Comparison of ENCODE assay signal across 8 cellular contexts in the genomic region with DNA sequence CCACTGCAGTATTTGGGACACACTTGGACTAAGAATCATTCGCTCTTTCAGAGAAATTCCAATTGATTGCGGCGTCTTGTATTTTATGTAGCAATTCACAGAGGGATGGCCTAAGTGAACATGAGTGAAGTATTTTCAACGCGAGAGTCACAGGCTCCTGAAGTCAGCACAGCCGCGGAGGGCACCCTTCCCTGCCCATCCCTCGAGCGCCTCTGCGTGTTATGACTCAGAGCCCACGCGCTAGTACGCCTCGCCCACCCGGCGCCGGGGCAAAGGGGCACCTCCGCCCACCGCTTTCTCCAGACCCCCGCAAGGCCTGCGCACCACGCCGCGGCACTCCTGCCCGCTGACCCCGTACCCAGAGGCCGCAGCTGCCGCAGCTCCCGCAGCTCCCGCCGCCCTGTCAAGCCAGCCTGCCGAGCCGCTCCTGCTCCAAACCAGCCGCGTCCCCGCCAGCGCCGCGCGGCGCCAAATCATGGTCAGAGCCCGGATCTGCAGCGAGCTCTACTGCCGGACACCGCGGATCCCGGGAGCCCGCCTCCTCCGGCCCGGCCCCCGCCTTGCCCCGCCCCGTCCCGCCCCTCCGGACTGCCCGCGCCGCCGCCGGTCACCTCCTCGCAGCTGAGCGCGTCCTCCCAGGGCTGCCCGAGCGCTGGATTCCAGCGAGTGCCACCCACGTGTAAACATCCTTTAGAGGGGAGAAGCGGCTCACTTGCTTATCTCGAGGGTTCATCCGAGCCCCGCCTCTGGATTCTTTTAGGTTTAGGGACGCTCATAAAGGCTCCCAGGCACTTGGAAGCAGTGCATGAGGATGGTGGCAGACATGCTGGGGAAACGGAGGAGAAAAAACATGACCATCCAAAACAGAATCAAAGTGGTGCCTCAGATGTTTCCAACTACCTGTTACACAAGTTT. TPM values are rescaled to one million over a fixed set of nuclear protein-coding genes. Genes with fewer than 3 reads are reported as not detected.
DNase-seq lines count a peak whose midpoint lies in the region; ATAC-seq and TF ChIP-seq lines count a peak whose summit lies in the region.

GLRX2 (minus strand) TSS at position 509 of the 915 bp plus-strand sequence; CDS start at position 477, 32 bp downstream.

- H3K27me3 Mint-ChIP-seq in activated T-helper 2 cell treated with anti-CD3 and anti-CD28 coated beads, Interferon-gamma antibody, Interleukin-2, Interleukin-4, amounts not matched to agents 10 μg/mL and 5 μg/mL and 100 μg/mL, durations not matched to agents 14 hours and 24 hours and 36 hours (ENCODE audit: low read depth), result peaks cover 5% of the 10 kb centered on the region
- H3K27me3 Mint-ChIP-seq in natural killer cell treated with Interleukin-12 subunit alpha and Interleukin-12 subunit beta and Interleukin-15 and Interleukin-18, amount 100 ng/mL, for 72 hours, result no peaks in the 10 kb centered on the region

- DNase-seq in EH (ENCODE audit: low read depth) (peak; percentile 92), KG1 (lab: John Stamatoyannopoulos, UW) (peak; percentile 28), RWPE1 (ENCODE audit: low spot score) (peak; percentile 93), fibroblast of mammary gland (ENCODE audit: low read depth) (peak; percentile 85)
- peak; percentile 38 for DNase-seq in activated T-helper 2 cell treated with anti-CD3 and anti-CD28 coated beads, Interferon-gamma antibody, Interleukin-2, Interleukin-4, amounts not matched to agents 10 μg/mL and 5 μg/mL and 100 μg/mL, durations not matched to agents 14 hours and 24 hours and 36 hours (ENCODE audit: low spot score)
- DNase-seq in natural killer cell treated with Interleukin-12 subunit alpha and Interleukin-12 subunit beta and Interleukin-15 and Interleukin-18, amount 100 ng/mL, for 72 hours (ENCODE audit: low spot score), result peak; percentile 87
- DNase-seq in stimulated activated naive CD8-positive, alpha-beta T cell treated with anti-CD3 and anti-CD28 coated beads, Interleukin-15, Interleukin-2, amounts not matched to agents 100 U/mL and 50 U/mL, for 24 hours, result peak; percentile 73

- peak within 1 kb of the TSS; percentile 89 for H3K4me3 ChIP-seq in fibroblast of mammary gland (ENCODE audit: control insufficient read depth, low read depth, low read length)

- H3K27ac Mint-ChIP-seq in activated T-helper 2 cell treated with anti-CD3 and anti-CD28 coated beads, Interferon-gamma antibody, Interleukin-2, Interleukin-4, amounts not matched to agents 10 μg/mL and 5 μg/mL and 100 μg/mL, durations not matched to agents 14 hours and 24 hours and 36 hours, result peak within 1 kb of the TSS; percentile 71
- peak within 1 kb of the TSS; percentile 68 to 69 for H3K27ac Mint-ChIP-seq in natural killer cell treated with Interleukin-12 subunit alpha and Interleukin-12 subunit beta and Interleukin-15 and Interleukin-18, amount 100 ng/mL, for 72 hours

- no peaks in the 10 kb centered on the region for H3K9me3 Mint-ChIP-seq in activated T-helper 2 cell treated with anti-CD3 and anti-CD28 coated beads, Interferon-gamma antibody, Interleukin-2, Interleukin-4, amounts not matched to agents 10 μg/mL and 5 μg/mL and 100 μg/mL, durations not matched to agents 14 hours and 24 hours and 36 hours
- no peaks in the 10 kb centered on the region for H3K9me3 Mint-ChIP-seq in natural killer cell treated with Interleukin-12 subunit alpha and Interleukin-12 subunit beta and Interleukin-15 and Interleukin-18, amount 100 ng/mL, for 72 hours

- CTCF ChIA-PET in RWPE1 (lab: Yijun Ruan, JAX), result interaction anchor here (0.6 to 2.4 kb wide), 2 partner anchors 17 to 18 kb away, joined by 7 to 18 read pairs; partner anchors contain the start of gene CDC73

- ATAC-seq in GM21737 (IDR thresholded peaks at IDR 0.05; ENCODE audit: unreplicated experiment), result peak; percentile 95
- peak; percentile 95 to 97 for ATAC-seq in natural killer cell treated with Interleukin-12 subunit alpha and Interleukin-12 subunit beta and Interleukin-15 and Interleukin-18, amount 100 ng/mL, for 72 hours
- ATAC-seq in stimulated activated naive CD8-positive, alpha-beta T cell treated with anti-CD3 and anti-CD28 coated beads, Interleukin-15, Interleukin-2, amounts not matched to agents 100 U/mL and 50 U/mL, for 24 hours, result peak; percentile 93

- peaks cover 17% of the 10 kb centered on the region for H3K4me1 Mint-ChIP-seq in activated T-helper 2 cell treated with anti-CD3 and anti-CD28 coated beads, Interferon-gamma antibody, Interleukin-2, Interleukin-4, amounts not matched to agents 10 μg/mL and 5 μg/mL and 100 μg/mL, durations not matched to agents 14 hours and 24 hours and 36 hours (ENCODE audit: low read depth)
- peaks cover 15 to 23% of the 10 kb centered on the region in 2 donors for H3K4me1 Mint-ChIP-seq in natural killer cell treated with Interleukin-12 subunit alpha and Interleukin-12 subunit beta and Interleukin-15 and Interleukin-18, amount 100 ng/mL, for 72 hours (ENCODE audit: low read depth in 2 of 2)

- no peak for TF ChIP-seq CTCF in RWPE1 (conservative IDR thresholded peaks at IDR 0.05; ENCODE audit: low read depth)
- TF ChIP-seq CTCF in fibroblast of mammary gland (conservative IDR thresholded peaks at IDR 0.05; ENCODE audit: control insufficient read depth, insufficient read depth, low read depth, low read length), result no peak

- intact Hi-C loops in activated T-helper 2 cell treated with anti-CD3 and anti-CD28 coated beads, Interferon-gamma antibody, Interleukin-2, Interleukin-4, amounts not matched to agents 10 μg/mL and 5 μg/mL and 100 μg/mL, durations not matched to agents 14 hours and 24 hours and 36 hours (cut with micrococcal nuclease), result loop anchor here (1.0 to 5.0 kb wide), 3 partner anchors 17 to 298 kb away; partner anchors contain the start of genes CDC73, RGS2, RO60 and UCHL5

- peaks cover 15% of the 10 kb centered on the region for H3K36me3 Mint-ChIP-seq in activated T-helper 2 cell treated with anti-CD3 and anti-CD28 coated beads, Interferon-gamma antibody, Interleukin-2, Interleukin-4, amounts not matched to agents 10 μg/mL and 5 μg/mL and 100 μg/mL, durations not matched to agents 14 hours and 24 hours and 36 hours (ENCODE audit: low read depth)
- no peaks in the 10 kb centered on the region for H3K36me3 Mint-ChIP-seq in natural killer cell treated with Interleukin-12 subunit alpha and Interleukin-12 subunit beta and Interleukin-15 and Interleukin-18, amount 100 ng/mL, for 72 hours

- peak within 1 kb of the TSS; percentile 97 for H3K27ac ChIP-seq in RWPE1

- peak within 1 kb of the TSS; percentile 88 for H3K4me3 Mint-ChIP-seq in activated T-helper 2 cell treated with anti-CD3 and anti-CD28 coated beads, Interferon-gamma antibody, Interleukin-2, Interleukin-4, amounts not matched to agents 10 μg/mL and 5 μg/mL and 100 μg/mL, durations not matched to agents 14 hours and 24 hours and 36 hours (ENCODE audit: low read depth)
- peak within 1 kb of the TSS; percentile 91 for H3K4me3 Mint-ChIP-seq in natural killer cell treated with Interleukin-12 subunit alpha and Interleukin-12 subunit beta and Interleukin-15 and Interleukin-18, amount 100 ng/mL, for 72 hours

- POLR2A ChIA-PET in RWPE1 (lab: Yijun Ruan, JAX; ENCODE audit: low non-redundant PET), result interaction anchor here (0.6 to 1.1 kb wide), 5 partner anchors 9 to 318 kb away, joined by 3 to 5 read pairs (median 4); partner anchors contain the start of gene CDC73

RNA-seq across cellular contexts. Expression of gene GLRX2, which starts in this region (rescaled TPM):
- total RNA-seq in activated T-helper 2 cell treated with anti-CD3 and anti-CD28 coated beads, Interferon-gamma antibody, Interleukin-2, Interleukin-4, amounts not matched to agents 10 μg/mL and 5 μg/mL and 100 μg/mL, durations not matched to agents 14 hours and 24 hours and 36 hours, result 29.0 and 31.6 TPM in 2 replicates
- 10 to 100 TPM; 22.9 to 23.6 TPM for total RNA-seq in natural killer cell treated with Interleukin-12 subunit alpha and Interleukin-12 subunit beta and Interleukin-15 and Interleukin-18, amount 100 ng/mL, for 72 hours

Comparison
In these comparisons a context has a peak if more than half of its experiments do, and no peak if none do; other contexts are left out.
1. Peak in every context shown above with its lines: DNase-seq, ATAC-seq, H3K4me3 ChIP-seq and H3K27ac ChIP-seq.
2. DNase-seq: peak in every context shown above with its lines; median percentile 93 in RWPE1; 92 in EH; 87 in natural killer cell treated with Interleukin-12 subunit alpha and Interleukin-12 subunit beta and Interleukin-15 and Interleukin-18, amount 100 ng/mL, for 72 hours; 85 in fibroblast of mammary gland; 73 in stimulated activated naive CD8-positive, alpha-beta T cell treated with anti-CD3 and anti-CD28 coated beads, Interleukin-15, Interleukin-2, amounts not matched to agents 100 U/mL and 50 U/mL, for 24 hours; 38 in activated T-helper 2 cell treated with anti-CD3 and anti-CD28 coated beads, Interferon-gamma antibody, Interleukin-2, Interleukin-4, amounts not matched to agents 10 μg/mL and 5 μg/mL and 100 μg/mL, durations not matched to agents 14 hours and 24 hours and 36 hours; 28 in KG1.